In the genomic region with DNA sequence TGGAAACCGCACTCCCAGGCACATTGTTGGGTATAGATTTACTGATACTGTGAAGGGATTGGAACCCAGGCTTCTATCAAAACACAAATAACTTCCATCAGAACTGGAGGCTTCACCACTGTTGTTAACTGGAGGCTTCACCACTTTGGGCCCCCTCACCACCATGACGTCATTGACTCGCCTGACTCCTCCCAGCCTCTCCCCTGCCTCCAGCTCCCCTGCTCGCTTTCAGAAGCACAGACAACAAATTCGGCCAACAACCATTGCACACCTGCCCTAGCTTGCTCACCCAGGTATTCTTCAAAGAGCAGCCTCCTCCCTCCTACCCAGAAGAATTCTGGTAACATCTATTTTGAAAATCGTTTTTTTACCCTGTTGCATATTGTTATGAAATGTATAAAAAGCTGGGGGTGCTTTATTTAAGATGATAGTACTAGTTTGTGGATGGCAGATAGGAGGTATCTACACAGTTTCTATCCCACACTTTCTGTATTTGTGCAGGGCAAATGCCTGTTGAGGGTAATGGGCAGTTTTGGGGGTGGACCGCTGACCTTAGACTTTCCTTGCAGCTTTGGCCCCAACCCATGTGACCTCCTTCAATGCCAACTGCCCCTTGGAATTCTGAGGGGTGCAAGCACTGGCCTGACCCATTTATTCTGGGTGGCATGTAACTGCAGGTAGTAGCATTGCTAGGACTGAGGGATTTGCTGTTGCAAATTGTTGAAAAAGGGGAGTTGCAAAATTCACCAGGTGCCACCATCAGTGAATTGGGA, we compare ENCODE assay signal across 24 cellular contexts.
"Had no signal": no experiment of that assay in that cellular context is flagged by ENCODE, and none has a peak within 500 bp of the region (broad histone marks: within the 10 kb centered on the region; RNA-seq: fewer than 3 reads in every experiment).

No MANE protein-coding gene starts in this region.

- H3K36me3 Mint-ChIP-seq: activated CD4-positive, alpha-beta memory T cell treated with anti-CD3 and anti-CD28 coated beads for 36 hours; activated naive CD4-positive, alpha-beta T cell treated with anti-CD3 and anti-CD28 coated beads, Interleukin-2, amount 10 ng/mL, durations not matched to agents 7 days and 5 days; activated naive CD8-positive, alpha-beta T cell treated with anti-CD3 and anti-CD28 coated beads for 36 hours; IgD-negative memory B cell had no signal

- H3K4me3 ChIP-seq: MG63 had no signal

- H3K9me3 Mint-ChIP-seq: activated CD4-positive, alpha-beta memory T cell treated with anti-CD3 and anti-CD28 coated beads for 36 hours; activated CD4-positive, alpha-beta T cell treated with anti-CD3 and anti-CD28 coated beads, Interleukin-2, amount 10 ng/mL, durations not matched to agents 7 days and 5 days; activated naive CD4-positive, alpha-beta T cell treated with anti-CD3 and anti-CD28 coated beads, Interleukin-2, amount 10 ng/mL, durations not matched to agents 7 days and 5 days; activated naive CD8-positive, alpha-beta T cell treated with anti-CD3 and anti-CD28 coated beads for 36 hours; activated T-cell treated with anti-CD3 and anti-CD28 coated beads, Interleukin-2, amount 50 U/mL, for 4 hours had no signal

- H3K27me3 Mint-ChIP-seq: activated CD4-positive, alpha-beta T cell treated with anti-CD3 and anti-CD28 coated beads, Interleukin-2, amount 10 ng/mL, durations not matched to agents 7 days and 5 days; activated naive CD8-positive, alpha-beta T cell treated with anti-CD3 and anti-CD28 coated beads for 36 hours had no signal

- H3K27ac Mint-ChIP-seq: activated CD4-positive, alpha-beta memory T cell treated with anti-CD3 and anti-CD28 coated beads for 36 hours; activated CD4-positive, alpha-beta T cell treated with anti-CD3 and anti-CD28 coated beads, Interleukin-2, amount 10 ng/mL, durations not matched to agents 7 days and 5 days; activated naive CD4-positive, alpha-beta T cell treated with anti-CD3 and anti-CD28 coated beads, Interleukin-2, amount 10 ng/mL, durations not matched to agents 7 days and 5 days; activated naive CD8-positive, alpha-beta T cell treated with anti-CD3 and anti-CD28 coated beads for 36 hours had no signal

- H3K27me3 ChIP-seq: brain microvascular endothelial cell, MG63 had no signal

- H3K4me1 Mint-ChIP-seq: activated naive CD8-positive, alpha-beta T cell treated with anti-CD3 and anti-CD28 coated beads for 36 hours had no signal

- ATAC-seq: activated T-cell treated with anti-CD3 and anti-CD28 coated beads, Interleukin-2, amount 50 U/mL, for 4 hours; PC-3 had no signal

- DNase-seq: activated CD4-positive, alpha-beta memory T cell treated with anti-CD3 and anti-CD28 coated beads for 36 hours; activated CD4-positive, alpha-beta T cell treated with anti-CD3 and anti-CD28 coated beads, Interleukin-2, amount 10 ng/mL, durations not matched to agents 7 days and 5 days; activated CD4-positive, CD25-positive, alpha-beta regulatory T cell; activated CD8-positive, alpha-beta memory T cell treated with anti-CD3 and anti-CD28 coated beads for 24 hours; activated gamma-delta T cell treated with Interleukin-2 at 50 U/mL for 16 hours; activated naive CD4-positive, alpha-beta T cell treated with anti-CD3 and anti-CD28 coated beads, Interleukin-2, amount 10 ng/mL, durations not matched to agents 7 days and 5 days; activated naive CD8-positive, alpha-beta T cell treated with anti-CD3 and anti-CD28 coated beads for 36 hours; activated T-cell treated with anti-CD3 and anti-CD28 coated beads, Interleukin-2, amount 50 U/mL, for 4 hours; brain microvascular endothelial cell; caudate nucleus; MG63; MV-4-11; NCI-H1092 treated with DMSO at 0.1 percent for 48 hours; NCI-H1417 treated with DMSO at 0.1 percent for 48 hours; NCI-H1694; NCI-H2029 treated with DMSO at 0.1 percent for 48 hours; NCI-H524; PC-3; SIG-M5; T-helper 2 cell; T1000 had no signal

- H3K4me3 Mint-ChIP-seq: activated CD4-positive, alpha-beta memory T cell treated with anti-CD3 and anti-CD28 coated beads for 36 hours; activated CD4-positive, alpha-beta T cell treated with anti-CD3 and anti-CD28 coated beads, Interleukin-2, amount 10 ng/mL, durations not matched to agents 7 days and 5 days; activated naive CD4-positive, alpha-beta T cell treated with anti-CD3 and anti-CD28 coated beads, Interleukin-2, amount 10 ng/mL, durations not matched to agents 7 days and 5 days; activated naive CD8-positive, alpha-beta T cell treated with anti-CD3 and anti-CD28 coated beads for 36 hours; activated T-cell treated with anti-CD3 and anti-CD28 coated beads, Interleukin-2, amount 50 U/mL, for 4 hours; IgD-negative memory B cell had no signal

- H3K27ac ChIP-seq: brain microvascular endothelial cell, KMS-11, VCaP had no signal

- H3K36me3 ChIP-seq: brain microvascular endothelial cell, MG63 had no signal

- H3K9me3 ChIP-seq: MG63 had no signal
